Comparison of ENCODE assay signal across 2 cellular contexts in genomic region chrX:115602729-115603389, GRCh38.
TF ChIP-seq lines count a peak whose summit lies in the region.

No MANE protein-coding gene starts in this region.

TF ChIP-seq in endothelial cell of umbilical vein, 7 proteins besides CTCF, POLR2A, EP300 and RAD21:
- TF ChIP-seq JUN (IDR thresholded peaks at IDR 0.05; ENCODE audit: borderline replicate concordance, insufficient read depth, insufficient read length, low read depth) (no peak), EZH2 (IDR thresholded peaks at IDR 0.05; ENCODE audit: borderline replicate concordance, low read depth, low read length, severe bottlenecking) (no peak), POLR2AphosphoS5 (IDR thresholded peaks at IDR 0.05; ENCODE audit: insufficient read depth, low read depth, low read length) (no peak), MAX (IDR thresholded peaks at IDR 0.05; ENCODE audit: insufficient read depth, insufficient read length) (no peak), FOS (IDR thresholded peaks at IDR 0.05; ENCODE audit: borderline replicate concordance, insufficient read depth, low read length) (no peak), GATA2 (IDR thresholded peaks at IDR 0.05; ENCODE audit: insufficient read depth, insufficient read length, low read depth, low read length) (no peak), MYC (IDR thresholded peaks at IDR 0.05; ENCODE audit: low read depth, low read length) (no peak)

TF ChIP-seq in HEK293T, 16 proteins besides CTCF, POLR2A, EP300 and RAD21:
- no peak for TF ChIP-seq CTBP1 (IDR thresholded peaks at IDR 0.05; ENCODE audit: borderline replicate concordance)
- TF ChIP-seq FOXK2 (IDR thresholded peaks at IDR 0.05), result no peak
- TF ChIP-seq FOXM1 (IDR thresholded peaks at IDR 0.05; ENCODE audit: borderline replicate concordance), result no peak
- no peak for TF ChIP-seq TARDBP (IDR thresholded peaks at IDR 0.05)
- no peak for TF ChIP-seq HDGF (IDR thresholded peaks at IDR 0.05; ENCODE audit: borderline replicate concordance)
- TF ChIP-seq SP1 (IDR thresholded peaks at IDR 0.05), result no peak
